17 cellular contexts compared by ENCODE assay signal in genomic region chr3:20853890-20854289, GRCh38.
DNase-seq lines count a peak whose midpoint lies in the region; ATAC-seq, FAIRE-seq and TF ChIP-seq lines count a peak whose summit lies in the region.
"Had no signal": no experiment of that assay in that cellular context is flagged by ENCODE, and none has a peak within 500 bp of the region (broad histone marks: within the 10 kb centered on the region; RNA-seq: fewer than 3 reads in every experiment).

No MANE protein-coding gene starts in this region.

- CTCF ChIA-PET in HepG2 (lab: Yijun Ruan, JAX; ENCODE audit: low intra/inter-chr PET ratio, low total read pairs), result no interaction called here

- no peaks in the 10 kb centered on the region for H4K20me1 ChIP-seq in HepG2 (ENCODE audit: insufficient read depth, low read length)

- TF ChIP-seq POLR2A in HepG2 (IDR thresholded peaks at IDR 0.05; ENCODE audit: insufficient read depth in 1 of 2, low read depth in 2 of 2, low read length in 2 of 2), result no peak

- WGBS in HepG2 (ENCODE audit: low lambda C conversion rate), result 0% methylated on average over 1 of the region's 1 CpG

- POLR2A ChIA-PET in HepG2 (lab: Yijun Ruan, JAX), result no interaction called here

- no peak overlapping the region for H3K4me3 ChIP-seq in HUES48 (ENCODE audit: low read depth, low read length)
- no peak overlapping the region for H3K4me3 ChIP-seq in HepG2 (replicated peaks in 1 of 3; ENCODE audit: insufficient read depth in 1 of 3, low read depth in 2 of 3, low read length in 3 of 3)

- no peaks in the 10 kb centered on the region for H3K27me3 Mint-ChIP-seq in natural killer cell treated with Interleukin-12 subunit alpha and Interleukin-12 subunit beta and Interleukin-15 and Interleukin-18, amount 100 ng/mL, for 72 hours
- H3K27me3 Mint-ChIP-seq: CD4-positive, alpha-beta memory T cell had no signal

- peak; percentile 41 for DNase-seq in HepG2 (ENCODE audit: low spot score)
- no peak for DNase-seq in natural killer cell treated with Interleukin-12 subunit alpha and Interleukin-12 subunit beta and Interleukin-15 and Interleukin-18, amount 100 ng/mL, for 72 hours (ENCODE audit: low spot score)
- DNase-seq in GM20000 (ENCODE audit: low spot score), result no peak
- DNase-seq: C1 segment of cervical spinal cord; Calu3; CD4-positive, alpha-beta memory T cell; COR-L47; DMS53; DMS79 treated with DMSO at 0.1 percent for 48 hours; H7; HCEC 1CT had no signal

- TF ChIP-seq EP300 in HepG2 (IDR thresholded peaks at IDR 0.05; ENCODE audit: low read depth in 2 of 2, low read length in 2 of 2) (peak in 1 of 2 experiments; percentile 52; a peak in 1 of 4 replicates), HepG2 (CRISPR knock-in tag; IDR thresholded peaks at IDR 0.05; ENCODE audit: borderline replicate concordance) (no peak)

- TF ChIP-seq CTCF in HepG2 (CRISPR knock-in tag; IDR thresholded peaks at IDR 0.05) (no peak), GM20000 (IDR thresholded peaks at IDR 0.05; ENCODE audit: extremely low read depth, missing control alignments) (no peak)

- FAIRE-seq in endometrium (lab: Jason Lieb, UNC) (peak; percentile 88), HepG2 (lab: Jason Lieb, UNC) (no peak)
- FAIRE-seq: G401.6, GM12892, H1 had no signal

- BruUV-seq in HepG2 (replicated peaks; lab: Mats Ljungman, UMichigan), result no TSS peak

- no peaks in the 10 kb centered on the region for H3K36me3 Mint-ChIP-seq in natural killer cell treated with Interleukin-12 subunit alpha and Interleukin-12 subunit beta and Interleukin-15 and Interleukin-18, amount 100 ng/mL, for 72 hours
- H3K36me3 Mint-ChIP-seq: CD4-positive, alpha-beta memory T cell had no signal

- H3K4me1 ChIP-seq in HUES48 (ENCODE audit: control insufficient read depth, insufficient read depth, low read length) (peaks cover 24% of the 10 kb centered on the region), HepG2 (ENCODE audit: insufficient read depth, low read length) (peaks cover 48% of the 10 kb centered on the region)

- intact Hi-C loops in HepG2 (cut with micrococcal nuclease; ENCODE audit: unreplicated experiment), result no loop called here

- in situ Hi-C loops in HepG2 (cut with HindIII; ENCODE audit: extremely low pct_ligation_motif_present, low pct_unique_long_range_greater_than_20kb), result no loop called here

- peak overlapping the region; percentile 42 for H3K27ac ChIP-seq in HUES48 (ENCODE audit: low read depth, low read length)
- peak overlapping the region; percentile 47 for H3K27ac ChIP-seq in HepG2 (ENCODE audit: extremely low read length, insufficient read depth, low read length)

- H3K4me2 ChIP-seq in HepG2 (ENCODE audit: low read depth, low read length), result peak overlapping the region; percentile 37; the same call in 1 of the 2 replicates

- peak; percentile 66 for ATAC-seq in HepG2
- no peak for ATAC-seq in natural killer cell treated with Interleukin-12 subunit alpha and Interleukin-12 subunit beta and Interleukin-15 and Interleukin-18, amount 100 ng/mL, for 72 hours
- no peak for ATAC-seq in HG02884 (IDR thresholded peaks at IDR 0.05; ENCODE audit: unreplicated experiment)

- no peak overlapping the region for H3K4me3 Mint-ChIP-seq in natural killer cell treated with Interleukin-12 subunit alpha and Interleukin-12 subunit beta and Interleukin-15 and Interleukin-18, amount 100 ng/mL, for 72 hours
- H3K4me3 Mint-ChIP-seq: CD4-positive, alpha-beta memory T cell had no signal

- H3K27ac Mint-ChIP-seq in natural killer cell treated with Interleukin-12 subunit alpha and Interleukin-12 subunit beta and Interleukin-15 and Interleukin-18, amount 100 ng/mL, for 72 hours, result no peak overlapping the region
- H3K27ac Mint-ChIP-seq: CD4-positive, alpha-beta memory T cell had no signal

- no peaks in the 10 kb centered on the region for H3K36me3 ChIP-seq in HUES48 (ENCODE audit: control insufficient read depth, insufficient read depth, low read length)
- no peaks in the 10 kb centered on the region for H3K36me3 ChIP-seq in HepG2 (replicated peaks in 1 of 2; ENCODE audit: control insufficient read depth in 1 of 2, insufficient read depth in 2 of 2, low read length in 2 of 2)

- H2AFZ ChIP-seq in HepG2 (ENCODE audit: low read length), result no peak overlapping the region

- TF ChIP-seq RAD21 in HepG2 (CRISPR knock-in tag; IDR thresholded peaks at IDR 0.05), result no peak

- H3K27me3 ChIP-seq in HUES48 (ENCODE audit: control insufficient read depth, insufficient read depth, low read length) (peaks cover 19% of the 10 kb centered on the region), HepG2 (ENCODE audit: control insufficient read depth in 1 of 2, insufficient read depth in 2 of 2, low read length in 2 of 2) (no peaks in the 10 kb centered on the region)

- H3K9ac ChIP-seq in HUES48 (ENCODE audit: low read depth, low read length) (no peak overlapping the region), HepG2 (ENCODE audit: insufficient read depth, low read depth, low read length) (no peak overlapping the region)

- peaks cover 7% of the 10 kb centered on the region for H3K9me3 Mint-ChIP-seq in natural killer cell treated with Interleukin-12 subunit alpha and Interleukin-12 subunit beta and Interleukin-15 and Interleukin-18, amount 100 ng/mL, for 72 hours

- H3K9me3 ChIP-seq in HUES48 (ENCODE audit: control insufficient read depth, insufficient read depth, low read length), result no peaks in the 10 kb centered on the region
- peaks cover 72% of the 10 kb centered on the region for H3K9me3 ChIP-seq in HepG2 (ENCODE audit: low read length)

- H3K79me2 ChIP-seq in HepG2 (ENCODE audit: insufficient read depth, low read length), result no peaks in the 10 kb centered on the region

- no peaks in the 10 kb centered on the region for H3K4me1 Mint-ChIP-seq in natural killer cell treated with Interleukin-12 subunit alpha and Interleukin-12 subunit beta and Interleukin-15 and Interleukin-18, amount 100 ng/mL, for 72 hours (ENCODE audit: low read depth in 2 of 2)
- H3K4me1 Mint-ChIP-seq: CD4-positive, alpha-beta memory T cell had no signal

TF ChIP-seq in HepG2, 621 proteins besides CTCF, POLR2A, EP300 and RAD21 (continues in another document):
- TF ChIP-seq ZNF691 (CRISPR knock-in tag; IDR thresholded peaks at IDR 0.05; ENCODE audit: borderline replicate concordance, low read depth) (no peak), ZNF512B (CRISPR knock-in tag; IDR thresholded peaks at IDR 0.05; ENCODE audit: borderline replicate concordance) (no peak), ZBTB3 (CRISPR knock-in tag; IDR thresholded peaks at IDR 0.05; ENCODE audit: borderline replicate concordance, low read depth) (no peak), NR2C2 (CRISPR knock-in tag; IDR thresholded peaks at IDR 0.05; ENCODE audit: borderline replicate concordance) (peak; percentile 26; the same call in 1 of the 2 replicates), RFX3 (CRISPR knock-in tag; IDR thresholded peaks at IDR 0.05) (no peak), RFXANK (CRISPR knock-in tag; IDR thresholded peaks at IDR 0.05) (no peak), ZNF446 (CRISPR knock-in tag; IDR thresholded peaks at IDR 0.05) (no peak), TRAFD1 (CRISPR knock-in tag; IDR thresholded peaks at IDR 0.05; ENCODE audit: borderline replicate concordance) (no peak), ZSCAN22 (CRISPR knock-in tag; IDR thresholded peaks at IDR 0.05) (no peak), ZFP62 (CRISPR knock-in tag; IDR thresholded peaks at IDR 0.05) (no peak), KDM3A (CRISPR knock-in tag; IDR thresholded peaks at IDR 0.05; ENCODE audit: low read depth) (no peak), RBAK (CRISPR knock-in tag; IDR thresholded peaks at IDR 0.05) (no peak), FOXK2 (IDR thresholded peaks at IDR 0.05) (no peak), HMG20A (CRISPR knock-in tag; IDR thresholded peaks at IDR 0.05; ENCODE audit: borderline replicate concordance) (peak; percentile 80; the same call in 1 of the 2 replicates), ZNF879 (CRISPR knock-in tag; IDR thresholded peaks at IDR 0.05) (no peak)
